Comparison of ENCODE assay signal across 1 cellular context in the genomic region with DNA sequence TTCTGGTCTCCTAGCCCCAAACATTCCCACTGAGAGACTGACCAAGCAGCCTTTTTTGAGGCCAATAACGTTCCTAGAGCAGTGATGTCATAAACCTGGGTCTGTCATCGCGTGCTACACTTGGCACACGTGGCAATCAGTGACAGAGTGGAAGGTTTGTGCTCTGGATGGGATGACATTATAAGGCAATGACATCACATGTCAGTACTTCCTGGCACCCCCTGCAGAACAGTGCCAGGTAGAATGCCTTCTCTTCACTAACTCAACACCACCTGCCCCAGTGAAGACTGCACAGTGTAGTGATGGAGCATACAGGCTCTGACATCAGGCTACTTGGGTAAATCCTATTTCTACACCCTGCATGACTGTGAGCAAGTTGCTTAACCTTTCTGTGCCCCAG.
TF ChIP-seq lines count a peak whose summit lies in the region.

No MANE protein-coding gene starts in this region.

TF ChIP-seq in HepG2, 621 proteins besides CTCF, POLR2A, EP300 and RAD21:
- TF ChIP-seq, protein P1, sequence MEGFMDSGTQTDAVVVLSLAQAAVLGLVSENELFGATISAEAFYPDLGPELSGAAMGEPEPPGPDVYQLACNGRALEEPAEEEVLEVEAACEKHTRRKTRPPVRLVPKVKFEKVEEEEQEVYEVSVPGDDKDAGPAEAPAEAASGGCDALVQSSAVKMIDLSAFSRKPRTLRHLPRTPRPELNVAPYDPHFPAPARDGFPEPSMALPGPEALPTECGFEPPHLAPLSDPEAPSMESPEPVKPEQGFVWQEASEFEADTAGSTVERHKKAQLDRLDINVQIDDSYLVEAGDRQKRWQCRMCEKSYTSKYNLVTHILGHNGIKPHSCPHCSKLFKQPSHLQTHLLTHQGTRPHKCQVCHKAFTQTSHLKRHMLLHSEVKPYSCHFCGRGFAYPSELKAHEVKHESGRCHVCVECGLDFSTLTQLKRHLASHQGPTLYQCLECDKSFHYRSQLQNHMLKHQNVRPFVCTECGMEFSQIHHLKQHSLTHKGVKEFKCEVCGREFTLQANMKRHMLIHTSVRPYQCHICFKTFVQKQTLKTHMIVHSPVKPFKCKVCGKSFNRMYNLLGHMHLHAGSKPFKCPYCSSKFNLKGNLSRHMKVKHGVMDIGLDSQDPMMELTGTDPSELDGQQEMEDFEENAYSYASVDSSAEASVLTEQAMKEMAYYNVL (CRISPR knock-in tag; IDR thresholded peaks at IDR 0.05; ENCODE audit: borderline replicate concordance), result no peak
- peak; percentile 78 for TF ChIP-seq CREB1 (IDR thresholded peaks at IDR 0.05)
- no peak for TF ChIP-seq CREB1 (CRISPR knock-in tag; IDR thresholded peaks at IDR 0.05)
